25 cellular contexts compared by ENCODE assay signal in the genomic region with DNA sequence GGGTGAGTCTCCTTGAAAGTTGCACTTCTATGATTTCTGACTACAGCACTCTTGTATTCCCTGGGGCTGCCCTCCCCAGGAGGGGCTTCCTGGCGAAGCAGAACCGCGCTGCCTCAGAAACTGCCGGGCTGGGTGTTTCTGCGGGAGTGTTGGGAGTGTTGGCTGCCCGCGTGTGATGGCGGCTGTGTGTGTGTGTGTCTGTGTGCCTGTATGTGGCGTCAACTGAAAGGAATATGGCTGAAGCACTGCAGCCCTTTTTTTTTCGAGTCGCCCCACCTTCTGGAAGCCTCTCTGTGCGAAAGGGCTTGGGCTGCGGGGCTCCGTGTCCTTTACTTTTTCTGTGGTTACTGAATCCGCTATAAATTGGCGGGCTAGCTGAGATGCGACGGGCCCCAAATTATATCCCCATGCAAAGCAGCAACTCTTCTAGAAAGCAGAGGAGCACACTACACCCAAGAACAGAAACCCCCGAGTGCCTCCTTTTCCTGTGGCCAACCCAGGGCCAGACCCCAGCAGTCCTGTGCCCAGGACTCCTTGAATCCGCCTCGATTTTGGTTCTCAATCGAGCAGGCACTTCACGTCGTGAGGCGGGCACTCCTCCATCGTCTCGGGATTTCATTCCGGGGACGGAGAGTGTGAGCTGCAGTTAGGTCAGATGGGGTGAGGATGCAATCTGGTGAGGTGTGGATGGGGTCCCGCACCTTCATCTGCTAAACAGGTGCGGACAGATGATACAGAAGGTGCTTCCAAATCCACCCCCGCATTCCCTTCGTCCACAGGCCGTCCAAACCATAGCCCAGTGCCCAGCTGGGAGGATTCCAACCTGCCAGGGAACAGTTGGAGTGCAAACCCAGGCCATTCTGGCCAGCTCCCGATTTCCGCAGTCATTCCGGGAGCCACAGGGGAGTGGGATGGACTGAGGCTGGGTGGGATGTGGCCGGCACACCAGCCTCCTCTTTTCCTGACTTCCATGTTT. TPM values are rescaled to one million over a fixed set of nuclear protein-coding genes. Genes with fewer than 3 reads are reported as not detected.
DNase-seq lines count a peak whose midpoint lies in the region; ATAC-seq and TF ChIP-seq lines count a peak whose summit lies in the region.
"Had no signal": no experiment of that assay in that cellular context is flagged by ENCODE, and none has a peak within 500 bp of the region (broad histone marks: within the 10 kb centered on the region; RNA-seq: fewer than 3 reads in every experiment).

No MANE protein-coding gene starts in this region.

- no peak for ATAC-seq in GM19395 (IDR thresholded peaks at IDR 0.05; ENCODE audit: unreplicated experiment)
- ATAC-seq in GM21576 (IDR thresholded peaks at IDR 0.05; ENCODE audit: unreplicated experiment): no peak
- ATAC-seq: activated T-cell treated with anti-CD3 and anti-CD28 coated beads, Interleukin-2, amount 50 U/mL, for 72 hours; body of pancreas; left ventricle myocardium superior; naive thymus-derived CD8-positive, alpha-beta T cell; T-cell had no signal

- no peak overlapping the region for H3K27ac ChIP-seq in thyroid gland
- H3K27ac ChIP-seq: adrenal gland, body of pancreas, C4-2B, Peyer's patch, SJCRH30 had no signal

- intact Hi-C loops in thyroid gland (cut with DNase I): loop anchor here (10.0 kb wide), 1 partner anchor 86 kb away; a partner anchor contains a TSS

- no peak for TF ChIP-seq POLR2A in thyroid gland (IDR thresholded peaks at IDR 0.05)

- no peaks in the 10 kb centered on the region for H3K36me3 ChIP-seq in thyroid gland
- H3K36me3 ChIP-seq: adrenal gland, HAP-1, Peyer's patch, SJCRH30 had no signal

- WGBS in thyroid gland, 2 donors: 95% methylated on average over 38 of the region's 38 CpGs

- no peaks in the 10 kb centered on the region for H3K9me3 ChIP-seq in thyroid gland
- H3K9me3 ChIP-seq: adrenal gland, body of pancreas, HAP-1, Peyer's patch, SJCRH30 had no signal

- H3K4me3 Mint-ChIP-seq in chondrocyte (ENCODE audit: unreplicated experiment): no peak overlapping the region
- H3K4me3 Mint-ChIP-seq in osteocyte (ENCODE audit: unreplicated experiment): no peak overlapping the region
- H3K4me3 Mint-ChIP-seq: activated naive CD4-positive, alpha-beta T cell treated with anti-CD3 and anti-CD28 coated beads for 36 hours; activated T-cell treated with anti-CD3 and anti-CD28 coated beads, Interleukin-2, amount 50 U/mL, for 72 hours; mesothelial cell of epicardium; T-cell had no signal

- H3K27ac Mint-ChIP-seq in chondrocyte (ENCODE audit: unreplicated experiment) (no peak overlapping the region), osteocyte (ENCODE audit: unreplicated experiment) (no peak overlapping the region)
- H3K27ac Mint-ChIP-seq: activated naive CD4-positive, alpha-beta T cell treated with anti-CD3 and anti-CD28 coated beads for 36 hours; activated T-cell treated with anti-CD3 and anti-CD28 coated beads, Interleukin-2, amount 50 U/mL, for 72 hours; mesothelial cell of epicardium; naive thymus-derived CD8-positive, alpha-beta T cell; T-cell had no signal

- no peaks in the 10 kb centered on the region for H3K36me3 Mint-ChIP-seq in chondrocyte (ENCODE audit: low read depth)
- no peaks in the 10 kb centered on the region for H3K36me3 Mint-ChIP-seq in osteocyte (ENCODE audit: unreplicated experiment)
- H3K36me3 Mint-ChIP-seq: mesothelial cell of epicardium, T-cell had no signal

- no peaks in the 10 kb centered on the region for H3K27me3 ChIP-seq in thyroid gland
- H3K27me3 ChIP-seq: adrenal gland, body of pancreas, Peyer's patch, SJCRH30 had no signal

- peaks cover 1% of the 10 kb centered on the region for H3K27me3 Mint-ChIP-seq in chondrocyte (ENCODE audit: low read depth)
- H3K27me3 Mint-ChIP-seq in osteocyte (ENCODE audit: unreplicated experiment): no peaks in the 10 kb centered on the region

- no peak overlapping the region for H3K4me3 ChIP-seq in thyroid gland (replicated peaks in 1 of 3)
- H3K4me3 ChIP-seq: adrenal gland, body of pancreas, HAP-1, Peyer's patch, SJCRH30 had no signal

- H3K9me3 Mint-ChIP-seq in chondrocyte (ENCODE audit: low read depth) (peaks cover 24% of the 10 kb centered on the region), osteocyte (ENCODE audit: unreplicated experiment) (peaks cover 12% of the 10 kb centered on the region)
- H3K9me3 Mint-ChIP-seq: activated naive CD4-positive, alpha-beta T cell treated with anti-CD3 and anti-CD28 coated beads for 36 hours; T-cell had no signal

- peak; percentile 3 for DNase-seq in AG20443 (ENCODE audit: low spot score)
- DNase-seq in D341Med (ENCODE audit: low spot score): peak; percentile 15
- peak; percentile 77 for DNase-seq in chondrocyte (ENCODE audit: low spot score)
- peak; percentile 77 for DNase-seq in osteocyte (ENCODE audit: extremely low spot score, unreplicated experiment)
- DNase-seq in thyroid gland: no peak
- DNase-seq: activated CD4-positive, CD25-positive, alpha-beta regulatory T cell treated with anti-CD3 and anti-CD28 coated beads, Interleukin-2, amount 50 U/mL, for 72 hours; activated naive CD4-positive, alpha-beta T cell treated with anti-CD3 and anti-CD28 coated beads for 36 hours; activated T-cell treated with anti-CD3 and anti-CD28 coated beads, Interleukin-2, amount 50 U/mL, for 72 hours; body of pancreas; cerebellar nuclear complex; left ventricle myocardium superior; naive thymus-derived CD8-positive, alpha-beta T cell; NCI-H1105 treated with DMSO at 0.1 percent for 48 hours; NCI-H2029; NCI-H2227 treated with DMSO at 0.1 percent for 48 hours; NCI-H69 had no signal

- TF ChIP-seq CTCF in chondrocyte (IDR thresholded peaks at IDR 0.05): no peak
- TF ChIP-seq CTCF in osteocyte (IDR thresholded peaks at IDR 0.05): no peak
- no peak for TF ChIP-seq CTCF in thyroid gland (IDR thresholded peaks at IDR 0.05)

- peaks cover 12 to 19% of the 10 kb centered on the region in 2 donors for H3K4me1 ChIP-seq in thyroid gland
- H3K4me1 ChIP-seq: HAP-1, Peyer's patch, SJCRH30 had no signal

- no peaks in the 10 kb centered on the region for H3K4me1 Mint-ChIP-seq in chondrocyte (ENCODE audit: low read depth)
- no peaks in the 10 kb centered on the region for H3K4me1 Mint-ChIP-seq in osteocyte (ENCODE audit: unreplicated experiment)
- H3K4me1 Mint-ChIP-seq: mesothelial cell of epicardium had no signal

RNA-seq across cellular contexts. Expression of a gene that starts 22.5 kb away (rescaled TPM):
- 1.5 to 3.4 TPM (median 1.7 TPM) in 3 replicates for total RNA-seq in chondrocyte
- 1.8 and 2.8 TPM in 2 replicates for total RNA-seq in osteocyte
- 10 to 100 TPM; 13.7 to 22.9 (median 18.3) TPM for total RNA-seq in thyroid gland

Comparison
In these comparisons a context has a peak if more than half of its experiments do, and no peak if none do; other contexts are left out.
1. DNase-seq: peak in AG20443 (single experiment), D341Med (single experiment), chondrocyte (single experiment) and osteocyte (single experiment); none in thyroid gland (0 of 2).